Comparison of ENCODE assay signal across 1 cellular context in the genomic region with DNA sequence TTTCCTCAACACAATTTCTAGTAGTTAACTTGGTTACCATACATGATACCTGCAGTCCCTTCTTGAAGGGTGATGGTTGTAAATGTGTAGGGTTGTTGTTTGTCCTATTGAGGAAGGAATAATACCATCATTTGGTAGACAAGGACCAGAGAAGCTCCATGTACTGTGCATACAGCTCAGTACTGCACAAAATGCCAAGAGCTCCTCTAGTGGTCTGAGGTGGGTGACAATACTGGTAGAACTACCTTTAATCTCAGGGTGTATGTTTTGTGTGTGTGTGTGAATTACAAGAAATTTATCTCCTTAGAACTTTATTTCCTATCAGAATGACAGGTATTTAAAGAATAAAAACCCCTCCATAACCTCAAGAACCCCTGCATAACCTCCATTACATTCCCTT.
TF ChIP-seq lines count a peak whose summit lies in the region.

No MANE protein-coding gene starts in this region.

TF ChIP-seq in WTC11, 78 proteins besides CTCF, POLR2A, EP300 and RAD21 (continued from another document):
- TF ChIP-seq, protein P1, sequence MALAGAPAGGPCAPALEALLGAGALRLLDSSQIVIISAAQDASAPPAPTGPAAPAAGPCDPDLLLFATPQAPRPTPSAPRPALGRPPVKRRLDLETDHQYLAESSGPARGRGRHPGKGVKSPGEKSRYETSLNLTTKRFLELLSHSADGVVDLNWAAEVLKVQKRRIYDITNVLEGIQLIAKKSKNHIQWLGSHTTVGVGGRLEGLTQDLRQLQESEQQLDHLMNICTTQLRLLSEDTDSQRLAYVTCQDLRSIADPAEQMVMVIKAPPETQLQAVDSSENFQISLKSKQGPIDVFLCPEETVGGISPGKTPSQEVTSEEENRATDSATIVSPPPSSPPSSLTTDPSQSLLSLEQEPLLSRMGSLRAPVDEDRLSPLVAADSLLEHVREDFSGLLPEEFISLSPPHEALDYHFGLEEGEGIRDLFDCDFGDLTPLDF (CRISPR knock-in tag; IDR thresholded peaks at IDR 0.05), result no peak
